Comparison of ENCODE assay signal across 9 cellular contexts in the genomic region with DNA sequence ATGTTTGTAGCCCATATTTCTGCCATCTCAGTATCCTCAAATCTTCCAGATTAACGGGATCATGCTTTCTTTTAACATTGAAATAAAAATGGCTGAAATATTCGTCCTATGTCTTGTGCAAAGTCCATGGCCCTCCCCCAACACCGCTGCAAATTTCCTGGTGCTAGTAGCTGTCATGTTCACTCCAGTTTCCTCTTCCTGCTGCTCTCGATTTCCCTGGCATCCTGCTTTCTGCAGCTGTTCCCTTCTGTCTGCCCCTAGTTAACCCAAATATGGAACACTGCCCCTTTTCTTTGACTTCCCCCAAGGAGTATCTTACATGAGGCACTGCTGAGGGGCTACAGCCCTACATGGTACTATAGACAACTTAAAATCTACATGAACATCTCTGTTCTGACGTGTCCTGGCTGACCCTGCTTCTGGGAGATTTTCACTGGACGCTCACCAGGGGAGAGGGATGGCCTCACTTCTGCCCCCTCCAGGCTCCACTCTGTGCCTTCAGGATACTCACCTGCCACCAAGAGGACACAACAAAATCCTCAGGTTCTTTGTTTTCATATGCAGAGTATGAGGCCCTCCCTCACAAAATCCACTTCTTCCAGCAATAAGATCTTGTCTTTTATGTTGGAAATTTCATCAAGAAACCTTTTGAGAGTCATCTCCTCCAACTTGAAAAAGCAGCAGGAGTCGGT. TPM values are rescaled to one million over a fixed set of nuclear protein-coding genes. Genes with fewer than 3 reads are reported as not detected.
A peak's percentile ranks its signal among the peaks of the same experiment; 100 is the strongest.
DNase-seq lines count a peak whose midpoint lies in the region; ATAC-seq and TF ChIP-seq lines count a peak whose summit lies in the region.
"Had no signal": no experiment of that assay in that cellular context is flagged by ENCODE, and none has a peak within 500 bp of the region (broad histone marks: within the 10 kb centered on the region; RNA-seq: fewer than 3 reads in every experiment).

No MANE protein-coding gene starts in this region.

- no peaks in the 10 kb centered on the region for H3K27me3 Mint-ChIP-seq in osteocyte (ENCODE audit: unreplicated experiment)

- H3K27ac Mint-ChIP-seq in osteocyte (ENCODE audit: unreplicated experiment): no peak overlapping the region

- no peak overlapping the region for H3K4me3 ChIP-seq in epithelial cell of esophagus (ENCODE audit: low read length)
- H3K4me3 ChIP-seq: lung had no signal

- H3K4me3 Mint-ChIP-seq in osteocyte (ENCODE audit: unreplicated experiment): no peak overlapping the region

- H3K36me3 Mint-ChIP-seq in osteocyte (ENCODE audit: unreplicated experiment): peaks cover 18% of the 10 kb centered on the region

- ATAC-seq in HG02870 (IDR thresholded peaks at IDR 0.05; ENCODE audit: unreplicated experiment): no peak

- DNase-seq in NCI-H748 (lab: John Stamatoyannopoulos, UW; ENCODE audit: unreplicated experiment): peak; percentile 7
- DNase-seq in NCI-H748 treated with DMSO at 0.1 percent for 48 hours (lab: John Stamatoyannopoulos, UW): no peak
- DNase-seq in NCI-H2227 treated with DMSO at 0.1 percent for 48 hours (lab: John Stamatoyannopoulos, UW): peak; percentile 3
- DNase-seq in epithelial cell of esophagus (ENCODE audit: low read depth): no peak
- peak; percentile 49 for DNase-seq in osteocyte (ENCODE audit: extremely low spot score, unreplicated experiment)
- no peak for DNase-seq in DMS153 treated with DMSO at 0.1 percent for 48 hours (lab: John Stamatoyannopoulos, UW; ENCODE audit: unreplicated experiment)
- DNase-seq in ureter (ENCODE audit: low spot score): no peak

- peaks cover 3% of the 10 kb centered on the region for H3K4me1 Mint-ChIP-seq in osteocyte (ENCODE audit: unreplicated experiment)

- no peaks in the 10 kb centered on the region for H3K9me3 Mint-ChIP-seq in osteocyte (ENCODE audit: unreplicated experiment)

- TF ChIP-seq CTCF in epithelial cell of esophagus (IDR thresholded peaks at IDR 0.05; ENCODE audit: insufficient read depth, low read depth, low read length, missing control alignments) (peak; percentile 20), osteocyte (IDR thresholded peaks at IDR 0.05) (peak; percentile 18)

RNA-seq across cellular contexts. Expression of a gene that starts 29.4 kb away (rescaled TPM):
- 1.9 and 3.3 TPM in 2 replicates for total RNA-seq in osteocyte
- total RNA-seq in ureter: 357 TPM

Comparison
In these comparisons a context has a peak if more than half of its experiments do, and no peak if none do; other contexts are left out.
1. DNase-seq: peak in NCI-H748 (single experiment), NCI-H2227 treated with DMSO at 0.1 percent for 48 hours (single experiment) and osteocyte (single experiment); none in NCI-H748 treated with DMSO at 0.1 percent for 48 hours (single experiment), epithelial cell of esophagus (single experiment), DMS153 treated with DMSO at 0.1 percent for 48 hours (single experiment) and ureter (single experiment).
2. RNA of a gene that starts 29.4 kb away (total RNA-seq): 357 TPM in ureter (single experiment); 1.9 to 3.3 TPM in osteocyte; every median in the first group is over 10 times any median in the second.